ENCODE assay signal across 1 cellular context in the genomic region with DNA sequence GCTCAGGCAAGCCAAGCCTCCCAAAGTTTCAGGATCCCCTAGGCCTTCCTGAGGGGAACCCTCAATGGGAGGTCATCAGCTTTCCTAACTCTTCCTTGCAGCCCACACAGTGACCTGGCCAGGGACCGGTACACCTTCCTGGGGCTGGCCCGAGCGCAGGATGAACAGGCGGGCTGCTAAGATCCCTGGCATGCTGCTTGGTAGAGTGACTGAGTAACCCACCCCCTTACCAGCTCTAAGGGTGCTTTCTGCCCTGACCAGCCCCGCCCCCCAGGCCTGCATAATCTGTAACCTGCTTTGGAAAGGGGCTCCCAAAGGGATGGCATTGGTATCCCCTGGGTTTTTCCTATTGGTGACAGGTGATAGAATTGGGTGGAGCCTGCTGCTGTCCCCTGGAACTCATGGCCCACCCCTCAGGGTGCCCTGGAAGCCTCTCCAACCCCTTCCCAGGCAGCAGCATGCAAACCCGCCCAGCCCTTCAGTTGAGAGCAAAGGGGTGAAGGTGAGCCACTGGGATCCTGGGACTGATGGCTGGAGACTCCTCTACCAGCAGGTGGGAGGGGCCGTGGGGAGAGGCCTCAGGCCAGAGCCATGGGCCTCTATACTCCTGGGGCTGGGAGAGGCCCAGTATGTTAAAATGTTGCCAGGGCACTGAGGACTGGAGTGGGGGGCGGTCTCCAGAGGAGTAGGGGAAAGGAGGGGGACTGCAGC.
TF ChIP-seq lines count a peak whose summit lies in the region.

No MANE protein-coding gene starts in this region.

TF ChIP-seq in endothelial cell of umbilical vein, 7 proteins besides CTCF, POLR2A, EP300 and RAD21 (continued from another document):
- TF ChIP-seq, protein P1, sequence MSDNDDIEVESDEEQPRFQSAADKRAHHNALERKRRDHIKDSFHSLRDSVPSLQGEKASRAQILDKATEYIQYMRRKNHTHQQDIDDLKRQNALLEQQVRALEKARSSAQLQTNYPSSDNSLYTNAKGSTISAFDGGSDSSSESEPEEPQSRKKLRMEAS (IDR thresholded peaks at IDR 0.05; ENCODE audit: insufficient read depth, insufficient read length) = no peak
- no peak for TF ChIP-seq GATA2 (IDR thresholded peaks at IDR 0.05; ENCODE audit: insufficient read depth, insufficient read length, low read depth, low read length)
TF ChIP-seq in endothelial cell of umbilical vein: peak in this region for 0.
